In the genomic region with DNA sequence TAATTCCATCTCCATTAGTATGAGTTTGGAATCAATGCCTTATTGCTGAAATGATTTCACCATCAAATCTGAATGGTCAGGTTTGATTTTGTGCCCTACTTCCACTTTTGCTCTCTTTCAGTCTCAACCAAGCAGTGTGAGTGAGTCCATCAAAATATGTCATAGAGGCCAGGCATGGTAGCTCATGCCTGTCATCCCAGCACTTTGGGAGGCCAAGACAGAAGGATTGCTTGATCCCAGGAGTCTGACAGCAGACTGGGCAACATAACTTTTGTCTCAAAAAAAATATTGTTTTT, we compare ENCODE assay signal across 1 cellular context.
TF ChIP-seq lines count a peak whose summit lies in the region.

No MANE protein-coding gene starts in this region.

TF ChIP-seq in IMR-90, 13 proteins besides CTCF, POLR2A, EP300 and RAD21 (continued from another document):
- TF ChIP-seq, protein P1, sequence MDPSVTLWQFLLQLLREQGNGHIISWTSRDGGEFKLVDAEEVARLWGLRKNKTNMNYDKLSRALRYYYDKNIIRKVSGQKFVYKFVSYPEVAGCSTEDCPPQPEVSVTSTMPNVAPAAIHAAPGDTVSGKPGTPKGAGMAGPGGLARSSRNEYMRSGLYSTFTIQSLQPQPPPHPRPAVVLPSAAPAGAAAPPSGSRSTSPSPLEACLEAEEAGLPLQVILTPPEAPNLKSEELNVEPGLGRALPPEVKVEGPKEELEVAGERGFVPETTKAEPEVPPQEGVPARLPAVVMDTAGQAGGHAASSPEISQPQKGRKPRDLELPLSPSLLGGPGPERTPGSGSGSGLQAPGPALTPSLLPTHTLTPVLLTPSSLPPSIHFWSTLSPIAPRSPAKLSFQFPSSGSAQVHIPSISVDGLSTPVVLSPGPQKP (IDR thresholded peaks at IDR 0.05; ENCODE audit: borderline replicate concordance, low read depth, low read length): no peak
- TF ChIP-seq MXI1 (IDR thresholded peaks at IDR 0.05; ENCODE audit: borderline replicate concordance, low read depth, low read length) (no peak), BHLHE40 (IDR thresholded peaks at IDR 0.05; ENCODE audit: low read depth, low read length) (no peak), FOS (IDR thresholded peaks at IDR 0.05; ENCODE audit: low read depth, low read length) (no peak), MAFK (IDR thresholded peaks at IDR 0.05; ENCODE audit: low read depth, low read length) (no peak)
